In genomic region chr5:33420946-33421345, GRCh38 we compare ENCODE assay signal across 21 cellular contexts. TPM values are rescaled to one million over a fixed set of nuclear protein-coding genes. Genes with fewer than 3 reads are reported as not detected.
DNase-seq lines count a peak whose midpoint lies in the region; ATAC-seq, FAIRE-seq and TF ChIP-seq lines count a peak whose summit lies in the region.
"Had no signal": no experiment of that assay in that cellular context is flagged by ENCODE, and none has a peak within 500 bp of the region (broad histone marks: within the 10 kb centered on the region; RNA-seq: fewer than 3 reads in every experiment).

No MANE protein-coding gene starts in this region.

- CTCF ChIA-PET in SK-N-SH (lab: Yijun Ruan, JAX) (interaction anchor here (1.1 to 2.0 kb wide), 2 partner anchors 514 to 711 kb away, joined by 5 to 8 read pairs; no protein-coding TSS in a partner anchor), OCI-LY7 (lab: Charles Lee; ENCODE audit: unreplicated experiment) (no interaction called here), K562 (lab: Yijun Ruan, JAX; ENCODE audit: low intra/inter-chr PET ratio) (no interaction called here)

- no peak for TF ChIP-seq POLR2A in K562 (conservative IDR thresholded peaks at IDR 0.05)
- no peak for TF ChIP-seq POLR2A in uterus (IDR thresholded peaks at IDR 0.05)

- H3K9me1 ChIP-seq in K562 (ENCODE audit: control insufficient read depth, insufficient read depth, low read length), result no peaks in the 10 kb centered on the region

- DNase-seq in SK-N-SH (no peak), OCI-LY7 (ENCODE audit: low spot score) (no peak), K562 (ENCODE audit: extremely low read depth in 1 of 4, low spot score in 3 of 4) (no peak), uterus (no peak)
- DNase-seq: AML-193; Caco-2; Calu3; CD4-positive, alpha-beta T cell; CD8-positive, alpha-beta T cell; DMS79 treated with DMSO at 0.1 percent for 48 hours; GF-D8 had no signal

- TF ChIP-seq EP300 in SK-N-SH (IDR thresholded peaks at IDR 0.05; ENCODE audit: borderline replicate concordance in 1 of 2, low read depth in 1 of 2, low read length in 1 of 2), result no peak
- no peak for TF ChIP-seq EP300 in K562 (IDR thresholded peaks at IDR 0.05; ENCODE audit: low read length)

- H3K9me2 ChIP-seq in SK-N-SH (no peaks in the 10 kb centered on the region), OCI-LY7 (ENCODE audit: insufficient read depth, low read length) (no peaks in the 10 kb centered on the region)

- TF ChIP-seq CTCF in SK-N-SH (IDR thresholded peaks at IDR 0.05) (no peak), OCI-LY7 (conservative IDR thresholded peaks at IDR 0.05; ENCODE audit: low read length) (no peak), K562 (IDR thresholded peaks at IDR 0.05 in 2 of 3, conservative IDR thresholded peaks at IDR 0.05 in 1 of 3; ENCODE audit: insufficient read depth in 2 of 3, low read depth in 1 of 3, low read length in 3 of 3) (no peak), uterus (IDR thresholded peaks at IDR 0.05) (no peak)

- H3K4me3 ChIP-seq in SK-N-SH (ENCODE audit: low read depth in 2 of 2, low read length in 1 of 2) (no peak overlapping the region), OCI-LY7 (ENCODE audit: low read depth, low read length, poor library complexity, severe bottlenecking) (no peak overlapping the region), K562 (no peak overlapping the region), uterus (no peak overlapping the region)
- H3K4me3 ChIP-seq: A549; BLaER1 treated with 17β-estradiol and CSF1 and Interleukin-3, amounts not matched to agents 10 nM and 100 nM had no signal

- WGBS in SK-N-SH (ENCODE audit: low lambda C conversion rate), result 86% methylated on average over 5 of the region's 5 CpGs
- 3% methylated on average over 5 of the region's 5 CpGs for WGBS in K562 (ENCODE audit: insufficient coverage, low coverage, missing lambda C conversion rate)

- H3K27ac ChIP-seq in SK-N-SH (ENCODE audit: low read depth in 2 of 2, low read length in 1 of 2), result peak overlapping the region in 1 of 2 experiments; percentile 68; a peak in 1 of 4 replicates
- no peak overlapping the region for H3K27ac ChIP-seq in OCI-LY7 (ENCODE audit: low read depth, low read length, poor library complexity, severe bottlenecking)
- H3K27ac ChIP-seq in K562 (ENCODE audit: extremely low read depth, low read depth, low read length), result no peak overlapping the region
- no peak overlapping the region for H3K27ac ChIP-seq in uterus
- H3K27ac ChIP-seq: 22Rv1; A549; BLaER1 treated with 17β-estradiol and CSF1 and Interleukin-3, amounts not matched to agents 10 nM and 100 nM; C4-2B had no signal

- in situ Hi-C loops in K562 (cut with MboI), result no loop called here

- FAIRE-seq in K562 (lab: Jason Lieb, UNC), result peak; percentile 11
- FAIRE-seq: A549, D721Med, G401.6, GM12891, GM19239 had no signal

- intact Hi-C loops in OCI-LY7 (cut with micrococcal nuclease; ENCODE audit: unreplicated experiment) (loop anchor here (10.0 kb wide), 1 partner anchor 716 kb away; no protein-coding TSS in a partner anchor), K562 (cut with micrococcal nuclease) (loop anchor here (5.0 kb wide), 1 partner anchor 714 kb away; no protein-coding TSS in a partner anchor), uterus (cut with DNase I; ENCODE audit: low total_unique reads) (no loop called here)

- POLR2A ChIA-PET in SK-N-SH (lab: Yijun Ruan, JAX) (interaction anchor here (0.7 kb wide), 1 partner anchor 23 kb away, joined by 3 read pairs; no protein-coding TSS in a partner anchor), OCI-LY7 (lab: Charles Lee) (interaction anchor here (0.9 kb wide), 1 partner anchor 11 kb away, joined by 3 read pairs; no protein-coding TSS in a partner anchor), K562 (lab: Yijun Ruan, JAX) (interaction anchor here (1.3 kb wide), 1 partner anchor 10 kb away, joined by 6 read pairs; no protein-coding TSS in a partner anchor)

- H4K20me1 ChIP-seq in SK-N-SH (ENCODE audit: insufficient read depth) (no peaks in the 10 kb centered on the region), OCI-LY7 (ENCODE audit: insufficient read depth, low read length) (no peaks in the 10 kb centered on the region), K562 (replicated peaks; ENCODE audit: control insufficient read depth, insufficient read depth, low read length) (no peaks in the 10 kb centered on the region)
- H4K20me1 ChIP-seq: BLaER1 treated with 17β-estradiol and CSF1 and Interleukin-3, amounts not matched to agents 10 nM and 100 nM had no signal

- H3K4me2 ChIP-seq in SK-N-SH, result no peak overlapping the region
- no peak overlapping the region for H3K4me2 ChIP-seq in OCI-LY7 (ENCODE audit: low read length)
- H3K4me2 ChIP-seq in K562 (ENCODE audit: insufficient read depth, low read length), result no peak overlapping the region
- H3K4me2 ChIP-seq: A549; BLaER1 treated with 17β-estradiol and CSF1 and Interleukin-3, amounts not matched to agents 10 nM and 100 nM had no signal

- peaks cover 0 to 14% of the 10 kb centered on the region in 2 experiments; a peak in 2 of 4 replicates for H3K4me1 ChIP-seq in SK-N-SH (ENCODE audit: control insufficient read depth in 1 of 2, insufficient read depth in 2 of 2, low read depth in 1 of 2, low read length in 1 of 2)
- peaks cover 8% of the 10 kb centered on the region for H3K4me1 ChIP-seq in OCI-LY7 (ENCODE audit: insufficient read depth, low read length, poor library complexity, severe bottlenecking)
- no peaks in the 10 kb centered on the region for H3K4me1 ChIP-seq in K562 (replicated peaks in 1 of 2; ENCODE audit: control insufficient read depth in 2 of 2, insufficient read depth in 2 of 2, low read length in 2 of 2)
- no peaks in the 10 kb centered on the region for H3K4me1 ChIP-seq in uterus
- H3K4me1 ChIP-seq: A549; BLaER1 treated with 17β-estradiol and CSF1 and Interleukin-3, amounts not matched to agents 10 nM and 100 nM; Caco-2 had no signal

- H3K27me3 ChIP-seq in SK-N-SH (ENCODE audit: insufficient read depth), result no peaks in the 10 kb centered on the region
- H3K27me3 ChIP-seq in K562 (ENCODE audit: control insufficient read depth in 2 of 2, insufficient read depth in 2 of 2, low read length in 2 of 2), result peaks cover 0 to 3% of the 10 kb centered on the region in 2 experiments; a peak in 2 of 5 replicates
- no peaks in the 10 kb centered on the region for H3K27me3 ChIP-seq in uterus
- H3K27me3 ChIP-seq: BLaER1 treated with 17β-estradiol and CSF1 and Interleukin-3, amounts not matched to agents 10 nM and 100 nM had no signal

- no peak overlapping the region for H3K9ac ChIP-seq in SK-N-SH
- H3K9ac ChIP-seq in K562 (ENCODE audit: insufficient read depth in 1 of 2, low read depth in 2 of 2, low read length in 2 of 2), result no peak overlapping the region
- H3K9ac ChIP-seq: BLaER1 treated with 17β-estradiol and CSF1 and Interleukin-3, amounts not matched to agents 10 nM and 100 nM had no signal

- H3K9me3 ChIP-seq in SK-N-SH (no peaks in the 10 kb centered on the region), OCI-LY7 (ENCODE audit: low read length) (no peaks in the 10 kb centered on the region), K562 (replicated peaks; ENCODE audit: control insufficient read depth, insufficient read depth, low read depth, low read length) (no peaks in the 10 kb centered on the region), uterus (no peaks in the 10 kb centered on the region)
- H3K9me3 ChIP-seq: A549; BLaER1 treated with 17β-estradiol and CSF1 and Interleukin-3, amounts not matched to agents 10 nM and 100 nM; Caco-2 had no signal

- H3K79me2 ChIP-seq in SK-N-SH (ENCODE audit: insufficient read depth), result no peaks in the 10 kb centered on the region
- no peaks in the 10 kb centered on the region for H3K79me2 ChIP-seq in OCI-LY7 (ENCODE audit: insufficient read depth, low read depth, low read length)
- H3K79me2 ChIP-seq in K562 (ENCODE audit: control insufficient read depth, insufficient read depth, low read length), result no peaks in the 10 kb centered on the region

- H3F3A ChIP-seq in SK-N-SH (replicated peaks; ENCODE audit: insufficient read depth), result peaks cover 42% of the 10 kb centered on the region

- no peaks in the 10 kb centered on the region for H3K36me3 ChIP-seq in SK-N-SH (replicated peaks in 1 of 2; ENCODE audit: control insufficient read depth in 1 of 2, insufficient read depth in 2 of 2, low read length in 1 of 2)
- H3K36me3 ChIP-seq in OCI-LY7 (ENCODE audit: insufficient read depth, low read length), result no peaks in the 10 kb centered on the region
- H3K36me3 ChIP-seq in K562 (ENCODE audit: control insufficient read depth, insufficient read depth, low read length), result no peaks in the 10 kb centered on the region
- H3K36me3 ChIP-seq in uterus, result no peaks in the 10 kb centered on the region
- H3K36me3 ChIP-seq: BLaER1 treated with 17β-estradiol and CSF1 and Interleukin-3, amounts not matched to agents 10 nM and 100 nM had no signal

- BruUV-seq in OCI-LY7 (replicated peaks; lab: Mats Ljungman, UMichigan) (no TSS peak), K562 (replicated peaks; lab: Mats Ljungman, UMichigan) (no TSS peak)

- TF ChIP-seq RAD21 in SK-N-SH (IDR thresholded peaks at IDR 0.05; ENCODE audit: low read length) (no peak), K562 (CRISPR knock-in tag; conservative IDR thresholded peaks at IDR 0.05 in 1 of 2, IDR thresholded peaks at IDR 0.05 in 1 of 2) (no peak)

- ATAC-seq in SK-N-SH treated with all-trans-retinoic acid at 6 μM for 48 hours, result no peak
- no peak for ATAC-seq in K562
- no peak for ATAC-seq in GM21360 (IDR thresholded peaks at IDR 0.05; ENCODE audit: unreplicated experiment)
- ATAC-seq: A549; CD8-positive, alpha-beta T cell had no signal

- H2AFZ ChIP-seq in SK-N-SH (ENCODE audit: low read depth) (0 out of 2 replicates have a peak overlapping the region, but pooled peaks have one; percentile 45), OCI-LY7 (ENCODE audit: low read length) (peak overlapping the region; percentile 9; the same call in 1 of the 2 replicates), K562 (ENCODE audit: low read depth, low read length) (no peak overlapping the region)

RNA-seq across cellular contexts. Expression of gene TARS1, which starts 19.8 kb away (rescaled TPM):
- 58.4 and 74.1 TPM in 2 replicates for polyA plus RNA-seq in SK-N-SH (2012; rRNA removed)
- 79.7 and 97.9 TPM in 2 replicates for polyA plus RNA-seq in SK-N-SH (2012; cell fraction: cytosol; rRNA removed)
- polyA plus RNA-seq in SK-N-SH (2012; cell fraction: nucleus; rRNA removed), result 40.2 and 75.3 TPM in 2 replicates
- total RNA-seq in OCI-LY7 (2014; rRNA removed; shearing (Covaris generic)), result 101 and 118 TPM in 2 replicates
- total RNA-seq in OCI-LY7 (2022), result 96.9 and 105 TPM in 2 replicates
- total RNA-seq in K562 (2011; cell fraction: chromatin; rRNA removed; ENCODE audit: low replicate concordance), result 103 and 264 TPM in 2 replicates
- total RNA-seq in K562 (2011; cell fraction: nucleolus; rRNA removed), result 71.0 and 79.4 TPM in 2 replicates
- 118 and 145 TPM in 2 replicates for total RNA-seq in K562 (2011; cell fraction: nucleoplasm; rRNA removed)
- 313 and 459 TPM in 2 replicates for total RNA-seq in K562 (2014; rRNA removed)
- 518 and 562 TPM in 2 replicates for total RNA-seq in K562 (2014; rRNA removed; fragmentation: Illumina TruSeq; extraction: Trizol)
- total RNA-seq in K562 (2015; rRNA removed; fragmentation: Illumina TruSeq; extraction: Trizol), result 396 and 450 TPM in 2 replicates
- 328 and 333 TPM in 2 replicates for total RNA-seq in K562 (2021)
- 219 and 292 TPM in 2 replicates for polyA plus RNA-seq in K562 (2011; rRNA removed)
- 64.6 and 107 TPM in 2 replicates for polyA plus RNA-seq in K562 (2011; cell fraction: cytosol; rRNA removed)
- polyA plus RNA-seq in K562 (2011; cell fraction: nucleus; rRNA removed), result 76.5 and 142 TPM in 2 replicates
- 257 and 341 TPM in 2 replicates for polyA plus RNA-seq in K562 (2012)
- 369 and 439 TPM in 2 replicates for polyA plus RNA-seq in K562 (2014; fragmentation: Illumina TruSeq; extraction: Trizol)
- polyA plus RNA-seq in K562 (2014; fragmentation: Nextera tagmentation; extraction: Ambion mirVana), result 100 to 1,000 TPM; 263 to 497 TPM
- polyA plus RNA-seq in K562 (2014; rRNA removed), result 352 and 378 TPM in 2 replicates
- 320 and 372 TPM in 2 replicates for polyA minus RNA-seq in K562 (2011; rRNA and poly(A)+ RNA removed)
- polyA minus RNA-seq in K562 (2011; cell fraction: cytosol; rRNA and poly(A)+ RNA removed), result 125 and 132 TPM in 2 replicates
- polyA minus RNA-seq in K562 (2011; cell fraction: nucleus; rRNA and poly(A)+ RNA removed), result 48.9 and 142 TPM in 2 replicates
- total RNA-seq in uterus, result 100 to 1,000 TPM in 2 of 4 donors, 10 to 100 TPM in 2; 45.0 to 218 (median 93.4) TPM
